1 cellular context compared by ENCODE assay signal in the genomic region with DNA sequence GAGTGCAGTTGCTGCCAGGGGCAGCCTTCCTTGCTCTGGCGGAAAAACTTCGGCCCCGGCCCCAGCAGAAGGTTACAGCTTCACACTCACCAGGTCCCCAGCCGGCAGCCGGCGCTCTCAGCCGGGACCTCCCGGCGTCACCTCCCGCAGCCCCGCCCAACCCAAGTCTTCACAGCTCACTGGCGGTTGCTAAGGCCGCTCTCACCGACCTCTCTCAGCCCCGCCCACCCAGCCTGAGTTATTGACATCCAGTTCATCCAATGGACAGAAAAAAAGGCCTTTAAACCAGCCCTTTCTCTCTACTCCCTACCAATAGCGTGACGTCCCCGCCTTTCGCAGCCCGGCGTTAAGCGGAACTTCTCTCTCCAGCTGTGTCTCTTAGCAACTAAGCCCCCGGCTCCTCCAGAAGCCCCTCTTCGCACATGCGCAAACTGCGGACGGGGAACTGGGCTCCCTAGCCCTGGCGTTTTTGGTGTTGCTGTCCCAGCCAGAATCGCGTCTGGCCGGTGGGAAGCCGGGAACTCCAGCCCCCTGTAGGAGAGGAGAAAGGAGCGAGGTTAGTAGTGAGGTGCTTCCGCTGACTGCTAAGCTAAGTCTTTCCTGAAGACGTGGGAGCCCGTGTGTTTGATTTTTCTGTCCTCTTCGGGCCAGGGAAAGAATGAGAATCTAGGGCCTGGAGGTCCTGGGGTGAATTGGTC.
TF ChIP-seq lines count a peak whose summit lies in the region.

A gene (plus strand): TSS at position 376 of the 698 bp plus-strand sequence. CDS start 9,189 bp downstream, outside the sequence.

TF ChIP-seq in HepG2, 621 proteins besides CTCF, POLR2A, EP300 and RAD21 (continued from another document and continues in another):
- TF ChIP-seq ZNF44 (CRISPR knock-in tag; IDR thresholded peaks at IDR 0.05) (no peak), ETV5 (CRISPR knock-in tag; IDR thresholded peaks at IDR 0.05; ENCODE audit: borderline replicate concordance) (no peak), SP4 (CRISPR knock-in tag; IDR thresholded peaks at IDR 0.05) (peak; percentile 57; the same call in 1 of the 2 replicates), ZBTB3 (CRISPR knock-in tag; IDR thresholded peaks at IDR 0.05; ENCODE audit: borderline replicate concordance, low read depth) (no peak), KLF16 (CRISPR knock-in tag; IDR thresholded peaks at IDR 0.05) (peak in 1 of 2 experiments; percentile 38; a peak in 1 of 4 replicates), ZNF572 (CRISPR knock-in tag; IDR thresholded peaks at IDR 0.05) (0 out of 2 replicates have a peak, but pooled peaks have one; percentile 69), ZNF709 (CRISPR knock-in tag; IDR thresholded peaks at IDR 0.05) (0 out of 2 replicates have a peak, but pooled peaks have one; percentile 7), NCOA1 (CRISPR knock-in tag; IDR thresholded peaks at IDR 0.05) (no peak), TAF1 (CRISPR knock-in tag; IDR thresholded peaks at IDR 0.05) (no peak; the same call in 1 of the 2 replicates), KLF11 (CRISPR knock-in tag; IDR thresholded peaks at IDR 0.05) (no peak), ZKSCAN1 (IDR thresholded peaks at IDR 0.05; ENCODE audit: low read length) (no peak), ZNF615 (CRISPR knock-in tag; IDR thresholded peaks at IDR 0.05; ENCODE audit: borderline replicate concordance) (no peak), NFE2L2 (IDR thresholded peaks at IDR 0.05; ENCODE audit: low read length) (no peak), ZNF292 (CRISPR knock-in tag; IDR thresholded peaks at IDR 0.05; ENCODE audit: borderline replicate concordance, low read depth) (no peak), ZNF3 (CRISPR knock-in tag; IDR thresholded peaks at IDR 0.05) (no peak), ZNF841 (CRISPR knock-in tag; IDR thresholded peaks at IDR 0.05; ENCODE audit: borderline replicate concordance) (no peak), ETV6 (CRISPR knock-in tag; conservative IDR thresholded peaks at IDR 0.05) (no peak), ZNF383 (CRISPR knock-in tag; IDR thresholded peaks at IDR 0.05; ENCODE audit: borderline replicate concordance) (no peak), ZNF720 (CRISPR knock-in tag; IDR thresholded peaks at IDR 0.05) (no peak), IKZF4 (CRISPR knock-in tag; IDR thresholded peaks at IDR 0.05; ENCODE audit: borderline replicate concordance, low read depth, not compliant biosample characterization) (no peak), ZNF549 (CRISPR knock-in tag; IDR thresholded peaks at IDR 0.05) (no peak), ZNF674 (CRISPR knock-in tag; IDR thresholded peaks at IDR 0.05; ENCODE audit: low read depth) (no peak), CREM (IDR thresholded peaks at IDR 0.05) (peak; percentile 70), CREM (CRISPR knock-in tag; IDR thresholded peaks at IDR 0.05) (no peak), SRSF4 (IDR thresholded peaks at IDR 0.05; ENCODE audit: low read depth, low read length, poor library complexity, severe bottlenecking) (no peak), HNF4G (IDR thresholded peaks at IDR 0.05; ENCODE audit: borderline replicate concordance, low read depth, low read length) (no peak), HNF4G (CRISPR knock-in tag; IDR thresholded peaks at IDR 0.05; ENCODE audit: borderline replicate concordance, low read depth) (no peak), ADNP (CRISPR knock-in tag; IDR thresholded peaks at IDR 0.05) (no peak), ZNF891 (CRISPR knock-in tag; IDR thresholded peaks at IDR 0.05) (no peak), ZNF264 (CRISPR knock-in tag; IDR thresholded peaks at IDR 0.05) (no peak), ZNF616 (CRISPR knock-in tag; IDR thresholded peaks at IDR 0.05; ENCODE audit: low read depth) (no peak), CENPX (CRISPR knock-in tag; IDR thresholded peaks at IDR 0.05) (no peak), ZSCAN21 (CRISPR knock-in tag; IDR thresholded peaks at IDR 0.05; ENCODE audit: borderline replicate concordance) (no peak), SIX1 (CRISPR knock-in tag; IDR thresholded peaks at IDR 0.05; ENCODE audit: borderline replicate concordance) (no peak), KAT8 (CRISPR knock-in tag; IDR thresholded peaks at IDR 0.05) (0 out of 2 replicates have a peak, but pooled peaks have one; percentile 38), PTBP1 (IDR thresholded peaks at IDR 0.05; ENCODE audit: low read depth, low read length, poor library complexity, severe bottlenecking) (no peak)
- TF ChIP-seq, protein P1, sequence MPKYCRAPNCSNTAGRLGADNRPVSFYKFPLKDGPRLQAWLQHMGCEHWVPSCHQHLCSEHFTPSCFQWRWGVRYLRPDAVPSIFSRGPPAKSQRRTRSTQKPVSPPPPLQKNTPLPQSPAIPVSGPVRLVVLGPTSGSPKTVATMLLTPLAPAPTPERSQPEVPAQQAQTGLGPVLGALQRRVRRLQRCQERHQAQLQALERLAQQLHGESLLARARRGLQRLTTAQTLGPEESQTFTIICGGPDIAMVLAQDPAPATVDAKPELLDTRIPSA (CRISPR knock-in tag; IDR thresholded peaks at IDR 0.05; ENCODE audit: borderline replicate concordance), result no peak
- TF ChIP-seq, protein P2, sequence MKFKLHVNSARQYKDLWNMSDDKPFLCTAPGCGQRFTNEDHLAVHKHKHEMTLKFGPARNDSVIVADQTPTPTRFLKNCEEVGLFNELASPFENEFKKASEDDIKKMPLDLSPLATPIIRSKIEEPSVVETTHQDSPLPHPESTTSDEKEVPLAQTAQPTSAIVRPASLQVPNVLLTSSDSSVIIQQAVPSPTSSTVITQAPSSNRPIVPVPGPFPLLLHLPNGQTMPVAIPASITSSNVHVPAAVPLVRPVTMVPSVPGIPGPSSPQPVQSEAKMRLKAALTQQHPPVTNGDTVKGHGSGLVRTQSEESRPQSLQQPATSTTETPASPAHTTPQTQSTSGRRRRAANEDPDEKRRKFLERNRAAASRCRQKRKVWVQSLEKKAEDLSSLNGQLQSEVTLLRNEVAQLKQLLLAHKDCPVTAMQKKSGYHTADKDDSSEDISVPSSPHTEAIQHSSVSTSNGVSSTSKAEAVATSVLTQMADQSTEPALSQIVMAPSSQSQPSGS (CRISPR knock-in tag; IDR thresholded peaks at IDR 0.05), result peak; percentile 31; the same call in 1 of the 2 replicates
- TF ChIP-seq, protein P3, sequence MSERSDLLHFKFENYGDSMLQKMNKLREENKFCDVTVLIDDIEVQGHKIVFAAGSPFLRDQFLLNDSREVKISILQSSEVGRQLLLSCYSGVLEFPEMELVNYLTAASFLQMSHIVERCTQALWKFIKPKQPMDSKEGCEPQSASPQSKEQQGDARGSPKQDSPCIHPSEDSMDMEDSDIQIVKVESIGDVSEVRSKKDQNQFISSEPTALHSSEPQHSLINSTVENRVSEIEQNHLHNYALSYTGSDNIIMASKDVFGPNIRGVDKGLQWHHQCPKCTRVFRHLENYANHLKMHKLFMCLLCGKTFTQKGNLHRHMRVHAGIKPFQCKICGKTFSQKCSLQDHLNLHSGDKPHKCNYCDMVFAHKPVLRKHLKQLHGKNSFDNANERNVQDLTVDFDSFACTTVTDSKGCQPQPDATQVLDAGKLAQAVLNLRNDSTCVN (CRISPR knock-in tag; IDR thresholded peaks at IDR 0.05; ENCODE audit: borderline replicate concordance), result no peak
- TF ChIP-seq, protein P4, sequence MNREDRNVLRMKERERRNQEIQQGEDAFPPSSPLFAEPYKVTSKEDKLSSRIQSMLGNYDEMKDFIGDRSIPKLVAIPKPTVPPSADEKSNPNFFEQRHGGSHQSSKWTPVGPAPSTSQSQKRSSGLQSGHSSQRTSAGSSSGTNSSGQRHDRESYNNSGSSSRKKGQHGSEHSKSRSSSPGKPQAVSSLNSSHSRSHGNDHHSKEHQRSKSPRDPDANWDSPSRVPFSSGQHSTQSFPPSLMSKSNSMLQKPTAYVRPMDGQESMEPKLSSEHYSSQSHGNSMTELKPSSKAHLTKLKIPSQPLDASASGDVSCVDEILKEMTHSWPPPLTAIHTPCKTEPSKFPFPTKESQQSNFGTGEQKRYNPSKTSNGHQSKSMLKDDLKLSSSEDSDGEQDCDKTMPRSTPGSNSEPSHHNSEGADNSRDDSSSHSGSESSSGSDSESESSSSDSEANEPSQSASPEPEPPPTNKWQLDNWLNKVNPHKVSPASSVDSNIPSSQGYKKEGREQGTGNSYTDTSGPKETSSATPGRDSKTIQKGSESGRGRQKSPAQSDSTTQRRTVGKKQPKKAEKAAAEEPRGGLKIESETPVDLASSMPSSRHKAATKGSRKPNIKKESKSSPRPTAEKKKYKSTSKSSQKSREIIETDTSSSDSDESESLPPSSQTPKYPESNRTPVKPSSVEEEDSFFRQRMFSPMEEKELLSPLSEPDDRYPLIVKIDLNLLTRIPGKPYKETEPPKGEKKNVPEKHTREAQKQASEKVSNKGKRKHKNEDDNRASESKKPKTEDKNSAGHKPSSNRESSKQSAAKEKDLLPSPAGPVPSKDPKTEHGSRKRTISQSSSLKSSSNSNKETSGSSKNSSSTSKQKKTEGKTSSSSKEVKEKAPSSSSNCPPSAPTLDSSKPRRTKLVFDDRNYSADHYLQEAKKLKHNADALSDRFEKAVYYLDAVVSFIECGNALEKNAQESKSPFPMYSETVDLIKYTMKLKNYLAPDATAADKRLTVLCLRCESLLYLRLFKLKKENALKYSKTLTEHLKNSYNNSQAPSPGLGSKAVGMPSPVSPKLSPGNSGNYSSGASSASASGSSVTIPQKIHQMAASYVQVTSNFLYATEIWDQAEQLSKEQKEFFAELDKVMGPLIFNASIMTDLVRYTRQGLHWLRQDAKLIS (CRISPR knock-in tag; IDR thresholded peaks at IDR 0.05), result no peak
- TF ChIP-seq, protein P5, sequence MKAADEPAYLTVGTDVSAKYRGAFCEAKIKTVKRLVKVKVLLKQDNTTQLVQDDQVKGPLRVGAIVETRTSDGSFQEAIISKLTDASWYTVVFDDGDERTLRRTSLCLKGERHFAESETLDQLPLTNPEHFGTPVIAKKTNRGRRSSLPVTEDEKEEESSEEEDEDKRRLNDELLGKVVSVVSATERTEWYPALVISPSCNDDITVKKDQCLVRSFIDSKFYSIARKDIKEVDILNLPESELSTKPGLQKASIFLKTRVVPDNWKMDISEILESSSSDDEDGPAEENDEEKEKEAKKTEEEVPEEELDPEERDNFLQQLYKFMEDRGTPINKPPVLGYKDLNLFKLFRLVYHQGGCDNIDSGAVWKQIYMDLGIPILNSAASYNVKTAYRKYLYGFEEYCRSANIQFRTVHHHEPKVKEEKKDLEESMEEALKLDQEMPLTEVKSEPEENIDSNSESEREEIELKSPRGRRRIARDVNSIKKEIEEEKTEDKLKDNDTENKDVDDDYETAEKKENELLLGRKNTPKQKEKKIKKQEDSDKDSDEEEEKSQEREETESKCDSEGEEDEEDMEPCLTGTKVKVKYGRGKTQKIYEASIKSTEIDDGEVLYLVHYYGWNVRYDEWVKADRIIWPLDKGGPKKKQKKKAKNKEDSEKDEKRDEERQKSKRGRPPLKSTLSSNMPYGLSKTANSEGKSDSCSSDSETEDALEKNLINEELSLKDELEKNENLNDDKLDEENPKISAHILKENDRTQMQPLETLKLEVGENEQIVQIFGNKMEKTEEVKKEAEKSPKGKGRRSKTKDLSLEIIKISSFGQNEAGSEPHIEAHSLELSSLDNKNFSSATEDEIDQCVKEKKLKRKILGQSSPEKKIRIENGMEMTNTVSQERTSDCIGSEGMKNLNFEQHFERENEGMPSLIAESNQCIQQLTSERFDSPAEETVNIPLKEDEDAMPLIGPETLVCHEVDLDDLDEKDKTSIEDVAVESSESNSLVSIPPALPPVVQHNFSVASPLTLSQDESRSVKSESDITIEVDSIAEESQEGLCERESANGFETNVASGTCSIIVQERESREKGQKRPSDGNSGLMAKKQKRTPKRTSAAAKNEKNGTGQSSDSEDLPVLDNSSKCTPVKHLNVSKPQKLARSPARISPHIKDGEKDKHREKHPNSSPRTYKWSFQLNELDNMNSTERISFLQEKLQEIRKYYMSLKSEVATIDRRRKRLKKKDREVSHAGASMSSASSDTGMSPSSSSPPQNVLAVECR (CRISPR knock-in tag; IDR thresholded peaks at IDR 0.05; ENCODE audit: borderline replicate concordance), result peak; percentile 88; the same call in 1 of the 2 replicates
- TF ChIP-seq, protein P6, sequence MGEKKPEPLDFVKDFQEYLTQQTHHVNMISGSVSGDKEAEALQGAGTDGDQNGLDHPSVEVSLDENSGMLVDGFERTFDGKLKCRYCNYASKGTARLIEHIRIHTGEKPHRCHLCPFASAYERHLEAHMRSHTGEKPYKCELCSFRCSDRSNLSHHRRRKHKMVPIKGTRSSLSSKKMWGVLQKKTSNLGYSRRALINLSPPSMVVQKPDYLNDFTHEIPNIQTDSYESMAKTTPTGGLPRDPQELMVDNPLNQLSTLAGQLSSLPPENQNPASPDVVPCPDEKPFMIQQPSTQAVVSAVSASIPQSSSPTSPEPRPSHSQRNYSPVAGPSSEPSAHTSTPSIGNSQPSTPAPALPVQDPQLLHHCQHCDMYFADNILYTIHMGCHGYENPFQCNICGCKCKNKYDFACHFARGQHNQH (CRISPR knock-in tag; IDR thresholded peaks at IDR 0.05), result no peak
- TF ChIP-seq, protein P7, sequence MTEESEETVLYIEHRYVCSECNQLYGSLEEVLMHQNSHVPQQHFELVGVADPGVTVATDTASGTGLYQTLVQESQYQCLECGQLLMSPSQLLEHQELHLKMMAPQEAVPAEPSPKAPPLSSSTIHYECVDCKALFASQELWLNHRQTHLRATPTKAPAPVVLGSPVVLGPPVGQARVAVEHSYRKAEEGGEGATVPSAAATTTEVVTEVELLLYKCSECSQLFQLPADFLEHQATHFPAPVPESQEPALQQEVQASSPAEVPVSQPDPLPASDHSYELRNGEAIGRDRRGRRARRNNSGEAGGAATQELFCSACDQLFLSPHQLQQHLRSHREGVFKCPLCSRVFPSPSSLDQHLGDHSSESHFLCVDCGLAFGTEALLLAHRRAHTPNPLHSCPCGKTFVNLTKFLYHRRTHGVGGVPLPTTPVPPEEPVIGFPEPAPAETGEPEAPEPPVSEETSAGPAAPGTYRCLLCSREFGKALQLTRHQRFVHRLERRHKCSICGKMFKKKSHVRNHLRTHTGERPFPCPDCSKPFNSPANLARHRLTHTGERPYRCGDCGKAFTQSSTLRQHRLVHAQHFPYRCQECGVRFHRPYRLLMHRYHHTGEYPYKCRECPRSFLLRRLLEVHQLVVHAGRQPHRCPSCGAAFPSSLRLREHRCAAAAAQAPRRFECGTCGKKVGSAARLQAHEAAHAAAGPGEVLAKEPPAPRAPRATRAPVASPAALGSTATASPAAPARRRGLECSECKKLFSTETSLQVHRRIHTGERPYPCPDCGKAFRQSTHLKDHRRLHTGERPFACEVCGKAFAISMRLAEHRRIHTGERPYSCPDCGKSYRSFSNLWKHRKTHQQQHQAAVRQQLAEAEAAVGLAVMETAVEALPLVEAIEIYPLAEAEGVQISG (CRISPR knock-in tag; IDR thresholded peaks at IDR 0.05), result no peak
